Comparison of ENCODE assay signal across 1 cellular context in genomic region chr12:68532887-68533248, GRCh38.
TF ChIP-seq lines count a peak whose summit lies in the region.

No MANE protein-coding gene starts in this region.

TF ChIP-seq in SK-N-SH, 30 proteins besides CTCF, POLR2A, EP300 and RAD21 (continued from another document):
- TF ChIP-seq USF1 (IDR thresholded peaks at IDR 0.05; ENCODE audit: borderline replicate concordance, low read depth) (no peak), POLR2AphosphoS5 (IDR thresholded peaks at IDR 0.05; ENCODE audit: low read depth, low read length) (no peak), TAF1 (IDR thresholded peaks at IDR 0.05; ENCODE audit: borderline replicate concordance, low read depth, low read length) (no peak), TCF12 (IDR thresholded peaks at IDR 0.05) (no peak), MAX (IDR thresholded peaks at IDR 0.05; ENCODE audit: low read depth) (no peak), ZBTB33 (IDR thresholded peaks at IDR 0.05; ENCODE audit: borderline replicate concordance, low read depth) (no peak), FOSL2 (IDR thresholded peaks at IDR 0.05; ENCODE audit: borderline replicate concordance, low read depth) (no peak), FOXM1 (IDR thresholded peaks at IDR 0.05; ENCODE audit: low read depth) (no peak), NRF1 (IDR thresholded peaks at IDR 0.05; ENCODE audit: low read depth, low read length) (no peak), SMC3 (IDR thresholded peaks at IDR 0.05; ENCODE audit: low read depth, low read length) (no peak), YY1 (IDR thresholded peaks at IDR 0.05; ENCODE audit: low read depth) (no peak), JUND (IDR thresholded peaks at IDR 0.05) (no peak), EZH2phosphoT487 (IDR thresholded peaks at IDR 0.05; ENCODE audit: borderline replicate concordance, low read depth) (no peak), GATA2 (CRISPR knock-in tag; IDR thresholded peaks at IDR 0.05) (no peak)
